8 cellular contexts compared by ENCODE assay signal in the genomic region with DNA sequence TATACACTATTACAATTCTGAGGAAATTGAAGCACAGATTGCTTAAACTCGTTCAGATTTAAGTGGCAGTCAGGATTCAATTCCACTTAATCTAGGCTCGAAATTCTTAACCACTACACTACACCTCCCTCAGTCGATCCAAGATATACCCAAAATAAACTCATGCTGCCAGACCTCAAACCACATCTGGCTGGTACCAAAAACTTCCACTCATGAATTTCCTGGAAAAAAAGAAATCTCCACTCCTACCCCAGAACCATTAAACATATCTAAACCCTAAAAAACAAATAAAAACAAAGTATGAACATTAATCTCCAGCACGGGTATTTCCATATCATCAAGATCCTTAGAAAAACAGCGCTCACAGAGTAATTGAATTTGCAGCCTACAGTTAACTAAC. TPM values are rescaled to one million over a fixed set of nuclear protein-coding genes. Genes with fewer than 3 reads are reported as not detected.
DNase-seq lines count a peak whose midpoint lies in the region; ATAC-seq and TF ChIP-seq lines count a peak whose summit lies in the region.

No MANE protein-coding gene starts in this region.

- H3K9me3 ChIP-seq in HUES6 (ENCODE audit: control insufficient read depth, insufficient read depth, low read depth, low read length) (no peaks in the 10 kb centered on the region), muscle layer of colon (ENCODE audit: low read length) (peaks cover 4% of the 10 kb centered on the region)

- no peak overlapping the region for H3K27ac ChIP-seq in HUES6 (ENCODE audit: low read depth, low read length)
- H3K27ac ChIP-seq in brain microvascular endothelial cell: peak overlapping the region; percentile 56
- peak overlapping the region; percentile 88 for H3K27ac ChIP-seq in muscle layer of colon (ENCODE audit: low read depth, low read length)

- in situ Hi-C loops in brain microvascular endothelial cell (cut with HindIII; ENCODE audit: low pct_ligation_motif_present, low sequenced_read_pairs): no loop called here

- H3K4me1 ChIP-seq in HUES6 (ENCODE audit: control insufficient read depth, insufficient read depth, low read length): 0 out of 2 replicates have a peak, but pooled peaks cover 4% of the 10 kb centered on the region
- peaks cover 14% of the 10 kb centered on the region for H3K4me1 ChIP-seq in muscle layer of colon (ENCODE audit: insufficient read depth, low read length)

- H3K4me3 ChIP-seq in AG09309 (ENCODE audit: control insufficient read depth, low read depth, low read length): peak overlapping the region; percentile 67
- peak overlapping the region; percentile 94 for H3K4me3 ChIP-seq in HUES6 (ENCODE audit: low read depth, low read length)
- peak overlapping the region; percentile 85 for H3K4me3 ChIP-seq in brain microvascular endothelial cell (ENCODE audit: low read depth, low read length)
- H3K4me3 ChIP-seq in muscle layer of colon (ENCODE audit: low read depth in 1 of 2, low read length in 2 of 2): peak overlapping the region; percentile 72 to 88

- H3K36me3 ChIP-seq in HUES6 (ENCODE audit: control insufficient read depth, insufficient read depth, low read length): no peaks in the 10 kb centered on the region
- no peaks in the 10 kb centered on the region for H3K36me3 ChIP-seq in brain microvascular endothelial cell (replicated peaks)
- H3K36me3 ChIP-seq in muscle layer of colon (ENCODE audit: insufficient read depth, low read length): peaks cover 4% of the 10 kb centered on the region

- DNase-seq in AG09309 (ENCODE audit: low read depth): no peak
- no peak for DNase-seq in brain microvascular endothelial cell
- no peak for DNase-seq in medulla oblongata (ENCODE audit: extremely low spot score)
- DNase-seq in posterior cingulate gyrus: no peak
- no peak for DNase-seq in sciatic nerve (ENCODE audit: low spot score)

- no peak for TF ChIP-seq CTCF in AG09309 (IDR thresholded peaks at IDR 0.05; ENCODE audit: control insufficient read depth, insufficient read depth, low read depth, low read length, missing control alignments)
- no peak for TF ChIP-seq CTCF in brain microvascular endothelial cell (IDR thresholded peaks at IDR 0.05; ENCODE audit: low read depth, low read length, missing control alignments)

- H3K27me3 ChIP-seq in HUES6 (ENCODE audit: control insufficient read depth, insufficient read depth, low read length) (no peaks in the 10 kb centered on the region), brain microvascular endothelial cell (replicated peaks) (no peaks in the 10 kb centered on the region), muscle layer of colon (ENCODE audit: control insufficient read depth in 1 of 2, insufficient read depth in 2 of 2, low read length in 2 of 2) (no peaks in the 10 kb centered on the region)

- ATAC-seq in HG03135 (IDR thresholded peaks at IDR 0.05; ENCODE audit: unreplicated experiment) (no peak), sciatic nerve (no peak)

- H3K9ac ChIP-seq in HUES6 (ENCODE audit: low read length) (peak overlapping the region; percentile 64), muscle layer of colon (ENCODE audit: low read length) (peak overlapping the region; percentile 93)

- intact Hi-C loops in posterior cingulate gyrus (cut with DNase I): loop anchor here (2.0 to 10.0 kb wide), 4 partner anchors 37 to 149 kb away; a partner anchor contains a TSS
- intact Hi-C loops in sciatic nerve (cut with DNase I): no loop called here

RNA-seq across cellular contexts. Expression of a gene that starts 1.1 kb away (rescaled TPM):
- 14.9 TPM for total RNA-seq in sciatic nerve

RNA-seq across cellular contexts. Expression of a gene that starts 59.4 kb away (rescaled TPM):
- 8.3 TPM for total RNA-seq in sciatic nerve

RNA-seq across cellular contexts. Expression of a gene that starts 59.5 kb away (rescaled TPM):
- 10.7 TPM for total RNA-seq in sciatic nerve
